Comparison of ENCODE assay signal across 9 cellular contexts in the genomic region with DNA sequence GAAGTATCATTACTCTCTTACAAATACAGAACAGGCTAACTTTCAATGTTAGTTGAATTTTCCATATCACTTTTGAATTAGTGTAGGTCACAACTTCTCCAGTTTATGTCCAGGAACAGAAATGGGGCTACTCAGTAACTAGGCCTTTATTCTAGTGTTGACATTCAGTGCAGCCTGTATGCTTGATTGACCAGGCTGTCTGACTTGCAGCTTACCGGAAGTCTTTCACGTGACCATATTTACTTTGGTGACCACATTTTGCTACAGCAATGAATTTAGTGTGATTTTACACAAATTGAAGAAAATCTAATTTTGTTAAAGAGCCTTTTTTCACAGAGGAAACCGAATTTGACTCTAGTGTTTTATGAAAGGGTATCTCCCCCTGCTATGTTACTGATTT. TPM values are rescaled to one million over a fixed set of nuclear protein-coding genes. Genes with fewer than 3 reads are reported as not detected.
DNase-seq lines count a peak whose midpoint lies in the region; ATAC-seq, FAIRE-seq and TF ChIP-seq lines count a peak whose summit lies in the region.
"Had no signal": no experiment of that assay in that cellular context is flagged by ENCODE, and none has a peak within 500 bp of the region (broad histone marks: within the 10 kb centered on the region; RNA-seq: fewer than 3 reads in every experiment).

No MANE protein-coding gene starts in this region.

- no peak for FAIRE-seq in H54 (lab: Jason Lieb, UNC)
- FAIRE-seq: endometrium had no signal

- H3K36me3 Mint-ChIP-seq in nephron (ENCODE audit: low read depth): peaks cover 50% of the 10 kb centered on the region

- no peaks in the 10 kb centered on the region for H3K27me3 Mint-ChIP-seq in nephron (ENCODE audit: low read depth)

- no peak for TF ChIP-seq CTCF in nephron (IDR thresholded peaks at IDR 0.05; ENCODE audit: unreplicated experiment in 3 of 3)

- H3K27ac Mint-ChIP-seq in nephron: peak overlapping the region; percentile 70 to 95 (median 72)

- no peaks in the 10 kb centered on the region for H3K9me3 Mint-ChIP-seq in nephron

- no peak overlapping the region for H3K4me3 ChIP-seq in MG63

- peak overlapping the region in 1 of 3 experiments; percentile 15 for H3K4me3 Mint-ChIP-seq in nephron

- ATAC-seq in GM18861 (IDR thresholded peaks at IDR 0.05; ENCODE audit: unreplicated experiment): peak; percentile 89
- peak; percentile 93 for ATAC-seq in GM21619 (IDR thresholded peaks at IDR 0.05; ENCODE audit: unreplicated experiment)

- no peaks in the 10 kb centered on the region for H3K27me3 ChIP-seq in MG63

- no peak for TF ChIP-seq POLR2A in H54 (IDR thresholded peaks at IDR 0.05; ENCODE audit: low read depth, low read length)

- H3K9me3 ChIP-seq in MG63: no peaks in the 10 kb centered on the region

- peaks cover 51% of the 10 kb centered on the region for H3K4me1 Mint-ChIP-seq in nephron

- DNase-seq in NCI-H774 (lab: John Stamatoyannopoulos, UW): peak; percentile 60
- DNase-seq in SIG-M5 treated with dmso at 0.1 percent for 504 hours (lab: John Stamatoyannopoulos, UW; ENCODE audit: unreplicated experiment): no peak
- DNase-seq in H54 (ENCODE audit: insufficient read length, low spot score): no peak
- DNase-seq in MG63: no peak
- no peak for DNase-seq in NCI-H748 (lab: John Stamatoyannopoulos, UW; ENCODE audit: unreplicated experiment)

- H3K36me3 ChIP-seq in MG63: peaks cover 54% of the 10 kb centered on the region

RNA-seq across cellular contexts. Expression of a gene that starts 12.4 kb away (rescaled TPM):
- total RNA-seq in MG63 (2014; rRNA removed; shearing (Covaris generic); ENCODE audit: low replicate concordance): 4.3 and 5.0 TPM in 2 replicates

RNA-seq across cellular contexts. Expression of a gene that starts 18.8 kb away (rescaled TPM):
- 32.9 and 49.1 TPM in 2 replicates for total RNA-seq in MG63 (2014; rRNA removed; shearing (Covaris generic); ENCODE audit: low replicate concordance)
